Comparison of ENCODE assay signal across 9 cellular contexts in genomic region chr10:35639651-35640311, GRCh38. TPM values are rescaled to one million over a fixed set of nuclear protein-coding genes. Genes with fewer than 3 reads are reported as not detected.
DNase-seq lines count a peak whose midpoint lies in the region; ATAC-seq, FAIRE-seq and TF ChIP-seq lines count a peak whose summit lies in the region.
"Had no signal": no experiment of that assay in that cellular context is flagged by ENCODE, and none has a peak within 500 bp of the region (broad histone marks: within the 10 kb centered on the region; RNA-seq: fewer than 3 reads in every experiment).

No MANE protein-coding gene starts in this region.

- no peak for ATAC-seq in aorta (ENCODE audit: low FRiP score)
- ATAC-seq in left lobe of liver, result no peak
- ATAC-seq: GM12878 had no signal

- no peaks in the 10 kb centered on the region for H3K27me3 ChIP-seq in aorta (ENCODE audit: control insufficient read depth in 1 of 2, insufficient read depth in 2 of 2, low read length in 1 of 2)

- no peaks in the 10 kb centered on the region for H3K36me3 ChIP-seq in aorta (ENCODE audit: control insufficient read depth in 1 of 2, insufficient read depth in 2 of 2, low read length in 1 of 2)

- 2 to 3% methylated on average over 60 to 64 of the region's 64 CpGs for WGBS in aorta, 2 donors

- peak overlapping the region; percentile 91 for H3K4me3 Mint-ChIP-seq in chondrocyte (ENCODE audit: unreplicated experiment)

- intact Hi-C loops in aorta (cut with DNase I), result loop anchor here (5.0 to 10.0 kb wide), 5 partner anchors 535 to 1235 kb away; no protein-coding TSS in a partner anchor

- no peaks in the 10 kb centered on the region for H3K4me1 ChIP-seq in aorta (ENCODE audit: control insufficient read depth in 1 of 2, insufficient read depth in 2 of 2, low read length in 2 of 2)

- no peak for TF ChIP-seq POLR2A in H54 (IDR thresholded peaks at IDR 0.05; ENCODE audit: low read depth, low read length)

- H3K27me3 Mint-ChIP-seq in chondrocyte (ENCODE audit: low read depth), result no peaks in the 10 kb centered on the region

- FAIRE-seq in H54 (lab: Jason Lieb, UNC), result no peak
- FAIRE-seq: GM12878 had no signal

- no peaks in the 10 kb centered on the region for H3K9me3 ChIP-seq in aorta (ENCODE audit: control insufficient read depth, low read length)

- DNase-seq in stimulated activated CD4-positive, alpha-beta T cell treated with anti-CD3 and anti-CD28 coated beads, Interleukin-15, amount 100 ng/mL, for 24 hours, result peak; percentile 20
- DNase-seq in stimulated activated CD4-positive, alpha-beta T cell treated with anti-CD3 and anti-CD28 coated beads, Interleukin-1b, Interleukin-23, amount 100 ng/mL, for 48 hours, result no peak
- DNase-seq in chondrocyte (ENCODE audit: low spot score) (peak; percentile 93), midbrain (lab: John Stamatoyannopoulos, UW) (peak; percentile 1), aorta (peak; percentile 60 to 80), NCI-H2081 treated with DMSO at 0.1 percent for 48 hours (lab: John Stamatoyannopoulos, UW) (no peak), H54 (ENCODE audit: insufficient read length, low spot score) (no peak), left lobe of liver (ENCODE audit: low spot score) (no peak)

- no peak overlapping the region for H3K27ac ChIP-seq in aorta (ENCODE audit: low read depth in 1 of 2, low read length in 2 of 2)

- H3K4me1 Mint-ChIP-seq in chondrocyte (ENCODE audit: low read depth), result peaks cover 51% of the 10 kb centered on the region

- H3K9me3 Mint-ChIP-seq in chondrocyte (ENCODE audit: low read depth), result no peaks in the 10 kb centered on the region

- H3K36me3 Mint-ChIP-seq in chondrocyte (ENCODE audit: low read depth), result peaks cover 14% of the 10 kb centered on the region

- peak overlapping the region; percentile 53 for H3K27ac Mint-ChIP-seq in chondrocyte (ENCODE audit: unreplicated experiment)

- TF ChIP-seq CTCF in chondrocyte (IDR thresholded peaks at IDR 0.05), result peak; percentile 23

- H3K4me3 ChIP-seq in aorta (ENCODE audit: low read length in 2 of 2), result peak overlapping the region in 1 of 2 donors; percentile 79
- H3K4me3 ChIP-seq: GM12878 had no signal

RNA-seq across cellular contexts. Expression of gene FZD8, which starts 2.3 kb away (rescaled TPM):
- 86.9 to 163 TPM (median 89.5 TPM) in 3 replicates for total RNA-seq in chondrocyte
- 10 to 100 TPM in 1 of 2 donors, 1 to 10 TPM in 1; 8.2 to 28.6 TPM for total RNA-seq in aorta
- polyA plus RNA-seq in aorta, result 1 to 10 TPM in 1 of 2 donors, under 1 TPM in 1; 0.50 to 9.2 TPM
- 5.7 TPM for total RNA-seq in left lobe of liver

RNA-seq across cellular contexts. Expression of gene GJD4, which starts 34.6 kb away (rescaled TPM):
- total RNA-seq in chondrocyte (not detected in 3 replicates), aorta (not detected), left lobe of liver (not detected)
- polyA plus RNA-seq in aorta, result not detected
- total RNA-seq: GM12878 had no signal
- polyA plus RNA-seq: GM12878 had no signal

Comparison
In these comparisons a context has a peak if more than half of its experiments do, and no peak if none do; other contexts are left out.
1. DNase-seq: peak in stimulated activated CD4-positive, alpha-beta T cell treated with anti-CD3 and anti-CD28 coated beads, Interleukin-15, amount 100 ng/mL, for 24 hours (single experiment), chondrocyte (single experiment), midbrain (single experiment) and aorta (2 of 2); none in stimulated activated CD4-positive, alpha-beta T cell treated with anti-CD3 and anti-CD28 coated beads, Interleukin-1b, Interleukin-23, amount 100 ng/mL, for 48 hours (single experiment), NCI-H2081 treated with DMSO at 0.1 percent for 48 hours (single experiment), H54 (single experiment) and left lobe of liver (single experiment).